1 cellular context compared by ENCODE assay signal in genomic region chr10:3425713-3426112, GRCh38.
TF ChIP-seq lines count a peak whose summit lies in the region.

No MANE protein-coding gene starts in this region.

TF ChIP-seq in HepG2, 621 proteins besides CTCF, POLR2A, EP300 and RAD21 (continued from another document):
- TF ChIP-seq ISL2 (CRISPR knock-in tag; IDR thresholded peaks at IDR 0.05): no peak
- TF ChIP-seq MLX (CRISPR knock-in tag; IDR thresholded peaks at IDR 0.05): no peak
- no peak for TF ChIP-seq ZNF274 (CRISPR knock-in tag; IDR thresholded peaks at IDR 0.05)
- TF ChIP-seq ZNF180 (CRISPR knock-in tag; IDR thresholded peaks at IDR 0.05; ENCODE audit: borderline replicate concordance, low read depth): no peak
- TF ChIP-seq ZNF776 (CRISPR knock-in tag; IDR thresholded peaks at IDR 0.05): no peak
- no peak for TF ChIP-seq ZBTB34 (CRISPR knock-in tag; IDR thresholded peaks at IDR 0.05)
